Comparison of ENCODE assay signal across 22 cellular contexts in genomic region chr9:85268024-85268610, GRCh38.
DNase-seq lines count a peak whose midpoint lies in the region; ATAC-seq and TF ChIP-seq lines count a peak whose summit lies in the region.
"Had no signal": no experiment of that assay in that cellular context is flagged by ENCODE, and none has a peak within 500 bp of the region (broad histone marks: within the 10 kb centered on the region; RNA-seq: fewer than 3 reads in every experiment).

No MANE protein-coding gene starts in this region.

- no peak overlapping the region for H3K14ac ChIP-seq in mesenchymal stem cell (ENCODE audit: low read length in 2 of 2)

- H2AK5ac ChIP-seq in mesenchymal stem cell (ENCODE audit: low read length, severe bottlenecking), result no peak overlapping the region

- peak overlapping the region in 1 of 2 experiments; percentile 39 for H2BK12ac ChIP-seq in mesenchymal stem cell (ENCODE audit: low read length in 2 of 2)

- CTCF ChIA-PET in WTC11 (lab: Charles Lee), result interaction anchor here (1.6 to 1.7 kb wide), 2 partner anchors 9 to 157 kb away, joined by 4 to 5 read pairs; no protein-coding TSS in a partner anchor

- no peak overlapping the region for H2BK5ac ChIP-seq in mesenchymal stem cell (ENCODE audit: low read depth, low read length, poor library complexity, severe bottlenecking)

- DNase-seq in WTC11 (ENCODE audit: low spot score) (no peak), iPS DF 19.7 (ENCODE audit: low read depth, low spot score) (peak; percentile 25), mesenchymal stem cell (no peak), breast epithelium (ENCODE audit: low spot score in 2 of 2) (no peak), NCI-H69 (lab: John Stamatoyannopoulos, UW) (no peak), GM19240 (ENCODE audit: insufficient read length, low spot score) (no peak)
- DNase-seq in activated naive CD4-positive, alpha-beta T cell (lab: John Stamatoyannopoulos, UW), result no peak
- DNase-seq: Caco-2; CD4-positive, alpha-beta T cell; DMS 273 treated with DMSO at 0.1 percent for 48 hours; DMS79 treated with DMSO at 0.1 percent for 48 hours; GOT3; NCI-H1694; NCI-H2081; NCI-H2171; NCI-H345; NCI-H524; NCI-H82 had no signal

- H3K9me3 ChIP-seq in mesenchymal stem cell (ENCODE audit: control insufficient read depth, low read length), result no peaks in the 10 kb centered on the region
- no peaks in the 10 kb centered on the region for H3K9me3 ChIP-seq in breast epithelium
- H3K9me3 ChIP-seq: Caco-2, SJSA1 had no signal

- no peaks in the 10 kb centered on the region for H3K36me3 Mint-ChIP-seq in WTC11
- H3K36me3 Mint-ChIP-seq: IgD-negative memory B cell had no signal

- H3K4me1 ChIP-seq in mesenchymal stem cell (ENCODE audit: control insufficient read depth, insufficient read depth, low read depth, low read length), result no peaks in the 10 kb centered on the region
- H3K4me1 ChIP-seq in breast epithelium, result no peaks in the 10 kb centered on the region
- H3K4me1 ChIP-seq: Caco-2, SJSA1 had no signal

- H3K27ac ChIP-seq in mesenchymal stem cell (ENCODE audit: low read length, poor library complexity, severe bottlenecking) (no peak overlapping the region), breast epithelium (peak overlapping the region in 1 of 2 donors; percentile 12)
- H3K27ac ChIP-seq: SJSA1 had no signal

- H3K27me3 Mint-ChIP-seq in WTC11 (ENCODE audit: low read depth), result peaks cover 19% of the 10 kb centered on the region
- H3K27me3 Mint-ChIP-seq: IgD-negative memory B cell had no signal

- POLR2A ChIA-PET in WTC11 (lab: Charles Lee), result no interaction called here

- no peak overlapping the region for H2BK15ac ChIP-seq in mesenchymal stem cell (ENCODE audit: low read depth, poor library complexity, severe bottlenecking)

- H4K91ac ChIP-seq in mesenchymal stem cell (ENCODE audit: low read length), result no peak overlapping the region

- H3K36me3 ChIP-seq in mesenchymal stem cell (ENCODE audit: control insufficient read depth in 1 of 2, insufficient read depth in 2 of 2, low read depth in 1 of 2, low read length in 2 of 2) (no peaks in the 10 kb centered on the region), breast epithelium (no peaks in the 10 kb centered on the region)
- H3K36me3 ChIP-seq: SJSA1 had no signal

- H2BK120ac ChIP-seq in mesenchymal stem cell (ENCODE audit: low read depth, low read length), result no peak overlapping the region

- H3K27me3 ChIP-seq in mesenchymal stem cell (ENCODE audit: control insufficient read depth in 1 of 2, insufficient read depth in 1 of 2, low read length in 2 of 2) (peaks cover 0 to 18% of the 10 kb centered on the region in 2 experiments), breast epithelium (no peaks in the 10 kb centered on the region)
- H3K27me3 ChIP-seq: SJSA1 had no signal

- peak overlapping the region in 1 of 2 experiments; percentile 6 for H3K4ac ChIP-seq in mesenchymal stem cell (ENCODE audit: low read depth in 1 of 2, low read length in 2 of 2)

- no peak overlapping the region for H4K8ac ChIP-seq in mesenchymal stem cell (ENCODE audit: low read length)

- H3K18ac ChIP-seq in mesenchymal stem cell (ENCODE audit: low read depth in 1 of 2, low read length in 2 of 2), result peak overlapping the region; percentile 38 to 58

- no peak overlapping the region for H3K4me3 Mint-ChIP-seq in WTC11
- H3K4me3 Mint-ChIP-seq: CD4-positive, alpha-beta T cell; IgD-negative memory B cell had no signal

- no peak overlapping the region for H3K23ac ChIP-seq in mesenchymal stem cell (ENCODE audit: low read length in 2 of 2)

- H3K9me3 Mint-ChIP-seq in WTC11, result no peaks in the 10 kb centered on the region; the same call in 1 of the 2 replicates
- H3K9me3 Mint-ChIP-seq: CD4-positive, alpha-beta T cell; IgD-negative memory B cell had no signal

- no peak overlapping the region for H3K4me3 ChIP-seq in mesenchymal stem cell (ENCODE audit: insufficient read depth in 1 of 2, low read depth in 1 of 2, low read length in 2 of 2)
- no peak overlapping the region for H3K4me3 ChIP-seq in breast epithelium
- H3K4me3 ChIP-seq: SJSA1 had no signal

- intact Hi-C loops in breast epithelium (cut with DNase I; ENCODE audit: low total_unique reads), result no loop called here

- H3K27ac Mint-ChIP-seq in WTC11, result no peak overlapping the region
- H3K27ac Mint-ChIP-seq: CD4-positive, alpha-beta T cell; IgD-negative memory B cell had no signal

- H2AFZ ChIP-seq in mesenchymal stem cell (ENCODE audit: low read depth, low read length), result no peak overlapping the region

- ATAC-seq in WTC11, result peak; percentile 96
- ATAC-seq: HCT116, Right ventricle myocardium inferior had no signal

- no peaks in the 10 kb centered on the region for H3K79me1 ChIP-seq in mesenchymal stem cell (replicated peaks; ENCODE audit: low read length, poor library complexity, severe bottlenecking)

- peaks cover 23% of the 10 kb centered on the region for H3K4me1 Mint-ChIP-seq in WTC11
- H3K4me1 Mint-ChIP-seq: IgD-negative memory B cell had no signal

- H3K9ac ChIP-seq in mesenchymal stem cell (ENCODE audit: low read length), result no peak overlapping the region

- no peak overlapping the region for H3K4me2 ChIP-seq in mesenchymal stem cell (ENCODE audit: low read length, poor library complexity, severe bottlenecking)

- 94% methylated on average over 2 of the region's 2 CpGs for WGBS in mesenchymal stem cell

- no peak for TF ChIP-seq POLR2A in breast epithelium (IDR thresholded peaks at IDR 0.05)

- no peak for TF ChIP-seq CTCF in WTC11 (IDR thresholded peaks at IDR 0.05)
- TF ChIP-seq CTCF in breast epithelium (IDR thresholded peaks at IDR 0.05), result no peak

TF ChIP-seq in WTC11, 78 proteins besides CTCF, POLR2A, EP300 and RAD21 (continues in another document):
- TF ChIP-seq PREB (CRISPR knock-in tag; IDR thresholded peaks at IDR 0.05; ENCODE audit: borderline replicate concordance) (no peak), ZNF317 (CRISPR knock-in tag; IDR thresholded peaks at IDR 0.05; ENCODE audit: borderline replicate concordance, low read depth) (no peak), NR2C2 (CRISPR knock-in tag; IDR thresholded peaks at IDR 0.05) (no peak), PRDM15 (CRISPR knock-in tag; IDR thresholded peaks at IDR 0.05) (no peak), KAT7 (CRISPR knock-in tag; IDR thresholded peaks at IDR 0.05; ENCODE audit: borderline replicate concordance) (no peak), HMGXB4 (CRISPR knock-in tag; IDR thresholded peaks at IDR 0.05) (no peak), NR3C1 (CRISPR knock-in tag; conservative IDR thresholded peaks at IDR 0.05; ENCODE audit: low read depth) (no peak), IRF2 (CRISPR knock-in tag; IDR thresholded peaks at IDR 0.05; ENCODE audit: borderline replicate concordance, low read depth) (no peak), ZNF396 (CRISPR knock-in tag; IDR thresholded peaks at IDR 0.05; ENCODE audit: borderline replicate concordance) (no peak)
